15 cellular contexts compared by ENCODE assay signal in genomic region chr10:124935946-124936345, GRCh38. TPM values are rescaled to one million over a fixed set of nuclear protein-coding genes. Genes with fewer than 3 reads are reported as not detected.
A peak's percentile ranks its signal among the peaks of the same experiment; 100 is the strongest.
DNase-seq lines count a peak whose midpoint lies in the region; ATAC-seq and TF ChIP-seq lines count a peak whose summit lies in the region.
"Had no signal": no experiment of that assay in that cellular context is flagged by ENCODE, and none has a peak within 500 bp of the region (broad histone marks: within the 10 kb centered on the region; RNA-seq: fewer than 3 reads in every experiment).

No MANE protein-coding gene starts in this region.

- H3K4me3 ChIP-seq in endodermal cell (ENCODE audit: low read length) (no peak overlapping the region), smooth muscle cell (no peak overlapping the region), spleen (no peak overlapping the region)
- H3K4me3 ChIP-seq: gastroesophageal sphincter, ovary, tibial nerve had no signal

- H3K27ac ChIP-seq in endodermal cell (ENCODE audit: low read depth, low read length) (no peak overlapping the region), smooth muscle cell (ENCODE audit: low read depth) (peak overlapping the region; percentile 21), spleen (no peak overlapping the region)
- H3K27ac ChIP-seq: gastroesophageal sphincter, ovary, tibial nerve, VCaP had no signal

- H3K27me3 ChIP-seq in endodermal cell (ENCODE audit: control insufficient read depth, insufficient read depth, low read length, poor library complexity, severe bottlenecking) (no peaks in the 10 kb centered on the region), smooth muscle cell (ENCODE audit: low read depth) (no peaks in the 10 kb centered on the region), spleen (replicated peaks in 1 of 7) (no peaks in the 10 kb centered on the region)
- H3K27me3 ChIP-seq: gastroesophageal sphincter, ovary, tibial nerve had no signal

- TF ChIP-seq POLR2A in spleen (IDR thresholded peaks at IDR 0.05), result no peak

- no peak for TF ChIP-seq CTCF in endodermal cell (conservative IDR thresholded peaks at IDR 0.05)
- no peak for TF ChIP-seq CTCF in smooth muscle cell (IDR thresholded peaks at IDR 0.05; ENCODE audit: borderline replicate concordance, insufficient read depth, poor library complexity, severe bottlenecking)
- no peak for TF ChIP-seq CTCF in spleen (IDR thresholded peaks at IDR 0.05 in 8 of 11, conservative IDR thresholded peaks at IDR 0.05 in 3 of 11)

- H3K9me3 ChIP-seq in endodermal cell (ENCODE audit: control insufficient read depth, low read length) (peaks cover 16% of the 10 kb centered on the region), smooth muscle cell (replicated peaks; ENCODE audit: low read depth) (no peaks in the 10 kb centered on the region), spleen (peaks cover 0 to 15% (median 2%) of the 10 kb centered on the region in 8 donors)
- H3K9me3 ChIP-seq: gastroesophageal sphincter, ovary had no signal

- no peak overlapping the region for H3K4me2 ChIP-seq in smooth muscle cell

- intact Hi-C loops in spleen (cut with DNase I; ENCODE audit: low total_unique reads), result no loop called here

- ATAC-seq in HG03039 (IDR thresholded peaks at IDR 0.05; ENCODE audit: unreplicated experiment), result no peak
- ATAC-seq: gastroesophageal sphincter had no signal

- peaks cover 99% of the 10 kb centered on the region for H4K20me1 ChIP-seq in smooth muscle cell (ENCODE audit: low read depth)

- H3K27ac Mint-ChIP-seq in endodermal cell, result peak overlapping the region; percentile 1

- peak; percentile 24 for DNase-seq in activated T-cell treated with anti-CD3 and anti-CD28 coated beads for 48 hours (ENCODE audit: low read depth)
- no peak for DNase-seq in activated T-cell treated with anti-CD3 and anti-CD28 coated beads, Interleukin-2, amount 50 U/mL, for 1 hour
- DNase-seq in MV-4-11 (lab: John Stamatoyannopoulos, UW), result peak; percentile 26
- no peak for DNase-seq in endodermal cell
- no peak for DNase-seq in smooth muscle cell (lab: John Stamatoyannopoulos, UW; ENCODE audit: unreplicated experiment)
- no peak for DNase-seq in spleen
- DNase-seq in NCI-H1105 (lab: John Stamatoyannopoulos, UW), result no peak
- DNase-seq: DMS 273 treated with DMSO at 0.1 percent for 48 hours; effector CD8-positive, alpha-beta T cell; NCI-H226; ovary had no signal

- no peak overlapping the region for H3K4me3 Mint-ChIP-seq in endodermal cell

- H3K9ac ChIP-seq in endodermal cell (ENCODE audit: extremely low read depth, low read length, poor library complexity, severe bottlenecking) (no peak overlapping the region), smooth muscle cell (ENCODE audit: low read depth) (no peak overlapping the region)

- no peak overlapping the region for H2AFZ ChIP-seq in smooth muscle cell (ENCODE audit: low read depth)

- H3K36me3 ChIP-seq in endodermal cell (ENCODE audit: control insufficient read depth, insufficient read depth, low read length), result peaks cover 5% of the 10 kb centered on the region
- H3K36me3 ChIP-seq in smooth muscle cell (ENCODE audit: low read depth), result no peaks in the 10 kb centered on the region
- peaks cover 0 to 16% (median 0%) of the 10 kb centered on the region in 6 donors for H3K36me3 ChIP-seq in spleen
- H3K36me3 ChIP-seq: gastroesophageal sphincter, ovary, tibial nerve had no signal

- H3K27me3 Mint-ChIP-seq in endodermal cell (ENCODE audit: insufficient read depth), result no peaks in the 10 kb centered on the region

- H3K79me2 ChIP-seq in smooth muscle cell (ENCODE audit: low read depth), result peaks cover 99% of the 10 kb centered on the region

- no peaks in the 10 kb centered on the region for H3F3A ChIP-seq in smooth muscle cell (ENCODE audit: low read depth)

- peaks cover 13% of the 10 kb centered on the region for H3K9me3 Mint-ChIP-seq in endodermal cell

- H3K4me1 ChIP-seq in endodermal cell (ENCODE audit: control insufficient read depth, insufficient read depth, low read length) (peaks cover 2% of the 10 kb centered on the region), smooth muscle cell (ENCODE audit: low read depth) (no peaks in the 10 kb centered on the region), spleen (peaks cover 0 to 50% (median 21%) of the 10 kb centered on the region in 6 donors)

- peaks cover 15% of the 10 kb centered on the region for H3K36me3 Mint-ChIP-seq in endodermal cell (ENCODE audit: low read depth)

- 82 to 94% methylated on average over 2 of the region's 2 CpGs for WGBS in endodermal cell (ENCODE audit: insufficient coverage in 1 of 2, insufficient read length in 1 of 2), 2 experiments
- 96% methylated on average over 2 of the region's 2 CpGs for WGBS in smooth muscle cell (ENCODE audit: low lambda C conversion rate)
- 77 to 96% (median 85%) methylated on average over 2 of the region's 2 CpGs for WGBS in spleen, 5 donors

- peaks cover 23% of the 10 kb centered on the region for H3K4me1 Mint-ChIP-seq in endodermal cell

RNA-seq across cellular contexts. Expression of gene ZRANB1, which starts 6.0 kb away (rescaled TPM):
- total RNA-seq in endodermal cell (10 to 100 TPM; 26.0 to 26.9 TPM), smooth muscle cell (24.1 and 30.2 TPM in 2 replicates), spleen (10 to 100 TPM; 16.1 to 28.8 (median 20.3) TPM)
- polyA plus RNA-seq in endodermal cell (2013, experiment 1 of 2), result 21.1 TPM
- polyA plus RNA-seq in endodermal cell (2013, experiment 2 of 2), result 19.0 TPM
- polyA plus RNA-seq in smooth muscle cell (7.5 and 8.2 TPM in 2 replicates), spleen (1 to 10 TPM; 5.0 to 8.0 (median 5.3) TPM)

Comparison
In these comparisons a context has a peak if more than half of its experiments do, and no peak if none do; other contexts are left out.
1. DNase-seq: peak in activated T-cell treated with anti-CD3 and anti-CD28 coated beads for 48 hours (single experiment) and MV-4-11 (single experiment); none in activated T-cell treated with anti-CD3 and anti-CD28 coated beads, Interleukin-2, amount 50 U/mL, for 1 hour (single experiment), endodermal cell (single experiment), smooth muscle cell (single experiment), spleen (single experiment) and NCI-H1105 (single experiment).